Comparison of ENCODE assay signal across 1 cellular context in the genomic region with DNA sequence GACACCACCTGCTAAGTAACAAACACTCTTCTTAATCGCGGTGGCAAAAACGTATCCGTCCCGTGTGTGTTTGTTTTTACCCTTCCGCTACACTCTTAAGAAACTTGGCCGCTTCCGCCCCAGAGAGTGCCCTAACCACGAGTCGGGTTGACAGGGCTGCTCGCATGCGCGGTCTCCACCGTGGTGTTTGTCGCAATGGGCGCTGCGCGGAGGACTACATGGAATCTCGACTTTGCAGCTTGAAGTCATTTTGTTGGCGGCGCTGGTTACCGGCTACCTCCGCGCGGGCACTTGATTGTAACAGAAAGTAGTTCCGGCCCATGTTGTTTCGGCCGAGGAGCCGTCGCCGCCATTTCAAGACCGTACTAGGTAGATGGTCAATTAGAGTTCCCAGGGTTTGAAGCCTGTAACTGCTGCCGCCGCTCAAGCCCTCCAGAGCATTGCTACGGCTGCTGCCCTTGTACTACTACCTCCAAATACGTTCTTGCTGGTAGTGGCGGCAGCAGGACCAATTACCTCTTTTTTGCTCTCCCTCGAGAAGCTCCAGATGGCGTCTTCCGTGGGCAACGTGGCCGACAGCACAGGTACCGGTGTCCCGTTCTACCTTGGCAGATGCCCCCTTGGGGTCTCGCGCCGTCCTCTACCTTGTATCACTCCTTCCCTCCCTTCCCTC.
A peak's percentile ranks its signal among the peaks of the same experiment; 100 is the strongest.
TF ChIP-seq lines count a peak whose summit lies in the region.

Gene OGT (plus strand): TSS at position 352 of the 673 bp plus-strand sequence. CDS start 196 bp downstream, at position 548.

TF ChIP-seq in HepG2, 621 proteins besides CTCF, POLR2A, EP300 and RAD21 (continued from another document and continues in another):
- TF ChIP-seq, protein P1, sequence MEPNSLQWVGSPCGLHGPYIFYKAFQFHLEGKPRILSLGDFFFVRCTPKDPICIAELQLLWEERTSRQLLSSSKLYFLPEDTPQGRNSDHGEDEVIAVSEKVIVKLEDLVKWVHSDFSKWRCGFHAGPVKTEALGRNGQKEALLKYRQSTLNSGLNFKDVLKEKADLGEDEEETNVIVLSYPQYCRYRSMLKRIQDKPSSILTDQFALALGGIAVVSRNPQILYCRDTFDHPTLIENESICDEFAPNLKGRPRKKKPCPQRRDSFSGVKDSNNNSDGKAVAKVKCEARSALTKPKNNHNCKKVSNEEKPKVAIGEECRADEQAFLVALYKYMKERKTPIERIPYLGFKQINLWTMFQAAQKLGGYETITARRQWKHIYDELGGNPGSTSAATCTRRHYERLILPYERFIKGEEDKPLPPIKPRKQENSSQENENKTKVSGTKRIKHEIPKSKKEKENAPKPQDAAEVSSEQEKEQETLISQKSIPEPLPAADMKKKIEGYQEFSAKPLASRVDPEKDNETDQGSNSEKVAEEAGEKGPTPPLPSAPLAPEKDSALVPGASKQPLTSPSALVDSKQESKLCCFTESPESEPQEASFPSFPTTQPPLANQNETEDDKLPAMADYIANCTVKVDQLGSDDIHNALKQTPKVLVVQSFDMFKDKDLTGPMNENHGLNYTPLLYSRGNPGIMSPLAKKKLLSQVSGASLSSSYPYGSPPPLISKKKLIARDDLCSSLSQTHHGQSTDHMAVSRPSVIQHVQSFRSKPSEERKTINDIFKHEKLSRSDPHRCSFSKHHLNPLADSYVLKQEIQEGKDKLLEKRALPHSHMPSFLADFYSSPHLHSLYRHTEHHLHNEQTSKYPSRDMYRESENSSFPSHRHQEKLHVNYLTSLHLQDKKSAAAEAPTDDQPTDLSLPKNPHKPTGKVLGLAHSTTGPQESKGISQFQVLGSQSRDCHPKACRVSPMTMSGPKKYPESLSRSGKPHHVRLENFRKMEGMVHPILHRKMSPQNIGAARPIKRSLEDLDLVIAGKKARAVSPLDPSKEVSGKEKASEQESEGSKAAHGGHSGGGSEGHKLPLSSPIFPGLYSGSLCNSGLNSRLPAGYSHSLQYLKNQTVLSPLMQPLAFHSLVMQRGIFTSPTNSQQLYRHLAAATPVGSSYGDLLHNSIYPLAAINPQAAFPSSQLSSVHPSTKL (CRISPR knock-in tag; IDR thresholded peaks at IDR 0.05): peak; percentile 59
- TF ChIP-seq ZNF672 (CRISPR knock-in tag; IDR thresholded peaks at IDR 0.05) (no peak), NCOR1 (IDR thresholded peaks at IDR 0.05; ENCODE audit: borderline replicate concordance, low read length) (0 out of 2 replicates have a peak, but pooled peaks have one; percentile 30), PAX8 (CRISPR knock-in tag; IDR thresholded peaks at IDR 0.05; ENCODE audit: borderline replicate concordance) (no peak), SMYD3 (CRISPR knock-in tag; IDR thresholded peaks at IDR 0.05) (no peak), ZNF10 (CRISPR knock-in tag; IDR thresholded peaks at IDR 0.05; ENCODE audit: borderline replicate concordance, low read depth) (no peak), ZHX1 (CRISPR knock-in tag; IDR thresholded peaks at IDR 0.05; ENCODE audit: low read depth) (peak; percentile 75; the same call in 1 of the 2 replicates), DDIT3 (CRISPR knock-in tag; IDR thresholded peaks at IDR 0.05) (no peak), ZNF12 (CRISPR knock-in tag; IDR thresholded peaks at IDR 0.05) (no peak), NR2F2 (IDR thresholded peaks at IDR 0.05; ENCODE audit: borderline replicate concordance, low read depth) (peak; percentile 42; the same call in 1 of the 2 replicates), ZNF564 (CRISPR knock-in tag; IDR thresholded peaks at IDR 0.05) (0 out of 2 replicates have a peak, but pooled peaks have one; percentile 36), SETDB1 (CRISPR knock-in tag; IDR thresholded peaks at IDR 0.05; ENCODE audit: borderline replicate concordance) (no peak), SNRNP70 (IDR thresholded peaks at IDR 0.05; ENCODE audit: low read depth, low read length) (no peak), ZFP62 (CRISPR knock-in tag; IDR thresholded peaks at IDR 0.05) (no peak), HDAC1 (CRISPR knock-in tag; IDR thresholded peaks at IDR 0.05) (peak; percentile 76; the same call in 1 of the 2 replicates), HDAC6 (IDR thresholded peaks at IDR 0.05; ENCODE audit: low read depth, low read length) (no peak), ZBTB26 (CRISPR knock-in tag; IDR thresholded peaks at IDR 0.05; ENCODE audit: borderline replicate concordance) (no peak), MTF2 (CRISPR knock-in tag; IDR thresholded peaks at IDR 0.05; ENCODE audit: borderline replicate concordance) (no peak), HMG20B (CRISPR knock-in tag; conservative IDR thresholded peaks at IDR 0.05) (peak; percentile 52; the same call in 1 of the 2 replicates), GPN1 (CRISPR knock-in tag; IDR thresholded peaks at IDR 0.05; ENCODE audit: borderline replicate concordance) (no peak), HOXA7 (CRISPR knock-in tag; IDR thresholded peaks at IDR 0.05) (no peak), ATF7 (IDR thresholded peaks at IDR 0.05) (no peak), ATF7 (CRISPR knock-in tag; IDR thresholded peaks at IDR 0.05) (no peak), ZNF451 (CRISPR knock-in tag; IDR thresholded peaks at IDR 0.05) (no peak)
- TF ChIP-seq, protein P2, sequence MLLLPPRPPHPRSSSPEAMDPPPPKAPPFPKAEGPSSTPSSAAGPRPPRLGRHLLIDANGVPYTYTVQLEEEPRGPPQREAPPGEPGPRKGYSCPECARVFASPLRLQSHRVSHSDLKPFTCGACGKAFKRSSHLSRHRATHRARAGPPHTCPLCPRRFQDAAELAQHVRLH (CRISPR knock-in tag; IDR thresholded peaks at IDR 0.05; ENCODE audit: borderline replicate concordance, low read depth): peak; percentile 58; the same call in 1 of the 2 replicates
- TF ChIP-seq, protein P3, sequence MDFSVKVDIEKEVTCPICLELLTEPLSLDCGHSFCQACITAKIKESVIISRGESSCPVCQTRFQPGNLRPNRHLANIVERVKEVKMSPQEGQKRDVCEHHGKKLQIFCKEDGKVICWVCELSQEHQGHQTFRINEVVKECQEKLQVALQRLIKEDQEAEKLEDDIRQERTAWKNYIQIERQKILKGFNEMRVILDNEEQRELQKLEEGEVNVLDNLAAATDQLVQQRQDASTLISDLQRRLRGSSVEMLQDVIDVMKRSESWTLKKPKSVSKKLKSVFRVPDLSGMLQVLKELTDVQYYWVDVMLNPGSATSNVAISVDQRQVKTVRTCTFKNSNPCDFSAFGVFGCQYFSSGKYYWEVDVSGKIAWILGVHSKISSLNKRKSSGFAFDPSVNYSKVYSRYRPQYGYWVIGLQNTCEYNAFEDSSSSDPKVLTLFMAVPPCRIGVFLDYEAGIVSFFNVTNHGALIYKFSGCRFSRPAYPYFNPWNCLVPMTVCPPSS (IDR thresholded peaks at IDR 0.05): no peak
- TF ChIP-seq, protein P4, sequence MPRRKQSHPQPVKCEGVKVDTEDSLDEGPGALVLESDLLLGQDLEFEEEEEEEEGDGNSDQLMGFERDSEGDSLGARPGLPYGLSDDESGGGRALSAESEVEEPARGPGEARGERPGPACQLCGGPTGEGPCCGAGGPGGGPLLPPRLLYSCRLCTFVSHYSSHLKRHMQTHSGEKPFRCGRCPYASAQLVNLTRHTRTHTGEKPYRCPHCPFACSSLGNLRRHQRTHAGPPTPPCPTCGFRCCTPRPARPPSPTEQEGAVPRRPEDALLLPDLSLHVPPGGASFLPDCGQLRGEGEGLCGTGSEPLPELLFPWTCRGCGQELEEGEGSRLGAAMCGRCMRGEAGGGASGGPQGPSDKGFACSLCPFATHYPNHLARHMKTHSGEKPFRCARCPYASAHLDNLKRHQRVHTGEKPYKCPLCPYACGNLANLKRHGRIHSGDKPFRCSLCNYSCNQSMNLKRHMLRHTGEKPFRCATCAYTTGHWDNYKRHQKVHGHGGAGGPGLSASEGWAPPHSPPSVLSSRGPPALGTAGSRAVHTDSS (CRISPR knock-in tag; conservative IDR thresholded peaks at IDR 0.05): no peak
- TF ChIP-seq, protein P5, sequence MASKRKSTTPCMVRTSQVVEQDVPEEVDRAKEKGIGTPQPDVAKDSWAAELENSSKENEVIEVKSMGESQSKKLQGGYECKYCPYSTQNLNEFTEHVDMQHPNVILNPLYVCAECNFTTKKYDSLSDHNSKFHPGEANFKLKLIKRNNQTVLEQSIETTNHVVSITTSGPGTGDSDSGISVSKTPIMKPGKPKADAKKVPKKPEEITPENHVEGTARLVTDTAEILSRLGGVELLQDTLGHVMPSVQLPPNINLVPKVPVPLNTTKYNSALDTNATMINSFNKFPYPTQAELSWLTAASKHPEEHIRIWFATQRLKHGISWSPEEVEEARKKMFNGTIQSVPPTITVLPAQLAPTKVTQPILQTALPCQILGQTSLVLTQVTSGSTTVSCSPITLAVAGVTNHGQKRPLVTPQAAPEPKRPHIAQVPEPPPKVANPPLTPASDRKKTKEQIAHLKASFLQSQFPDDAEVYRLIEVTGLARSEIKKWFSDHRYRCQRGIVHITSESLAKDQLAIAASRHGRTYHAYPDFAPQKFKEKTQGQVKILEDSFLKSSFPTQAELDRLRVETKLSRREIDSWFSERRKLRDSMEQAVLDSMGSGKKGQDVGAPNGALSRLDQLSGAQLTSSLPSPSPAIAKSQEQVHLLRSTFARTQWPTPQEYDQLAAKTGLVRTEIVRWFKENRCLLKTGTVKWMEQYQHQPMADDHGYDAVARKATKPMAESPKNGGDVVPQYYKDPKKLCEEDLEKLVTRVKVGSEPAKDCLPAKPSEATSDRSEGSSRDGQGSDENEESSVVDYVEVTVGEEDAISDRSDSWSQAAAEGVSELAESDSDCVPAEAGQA (IDR thresholded peaks at IDR 0.05; ENCODE audit: low read depth): peak; percentile 86
- TF ChIP-seq, protein P5 (CRISPR knock-in tag; IDR thresholded peaks at IDR 0.05; ENCODE audit: borderline replicate concordance): no peak
- TF ChIP-seq, protein P6, sequence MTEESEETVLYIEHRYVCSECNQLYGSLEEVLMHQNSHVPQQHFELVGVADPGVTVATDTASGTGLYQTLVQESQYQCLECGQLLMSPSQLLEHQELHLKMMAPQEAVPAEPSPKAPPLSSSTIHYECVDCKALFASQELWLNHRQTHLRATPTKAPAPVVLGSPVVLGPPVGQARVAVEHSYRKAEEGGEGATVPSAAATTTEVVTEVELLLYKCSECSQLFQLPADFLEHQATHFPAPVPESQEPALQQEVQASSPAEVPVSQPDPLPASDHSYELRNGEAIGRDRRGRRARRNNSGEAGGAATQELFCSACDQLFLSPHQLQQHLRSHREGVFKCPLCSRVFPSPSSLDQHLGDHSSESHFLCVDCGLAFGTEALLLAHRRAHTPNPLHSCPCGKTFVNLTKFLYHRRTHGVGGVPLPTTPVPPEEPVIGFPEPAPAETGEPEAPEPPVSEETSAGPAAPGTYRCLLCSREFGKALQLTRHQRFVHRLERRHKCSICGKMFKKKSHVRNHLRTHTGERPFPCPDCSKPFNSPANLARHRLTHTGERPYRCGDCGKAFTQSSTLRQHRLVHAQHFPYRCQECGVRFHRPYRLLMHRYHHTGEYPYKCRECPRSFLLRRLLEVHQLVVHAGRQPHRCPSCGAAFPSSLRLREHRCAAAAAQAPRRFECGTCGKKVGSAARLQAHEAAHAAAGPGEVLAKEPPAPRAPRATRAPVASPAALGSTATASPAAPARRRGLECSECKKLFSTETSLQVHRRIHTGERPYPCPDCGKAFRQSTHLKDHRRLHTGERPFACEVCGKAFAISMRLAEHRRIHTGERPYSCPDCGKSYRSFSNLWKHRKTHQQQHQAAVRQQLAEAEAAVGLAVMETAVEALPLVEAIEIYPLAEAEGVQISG (CRISPR knock-in tag; IDR thresholded peaks at IDR 0.05): peak; percentile 88
